21 cellular contexts compared by ENCODE assay signal in genomic region chr11:71371674-71372069, GRCh38.
"Had no signal": no experiment of that assay in that cellular context is flagged by ENCODE, and none has a peak within 500 bp of the region (broad histone marks: within the 10 kb centered on the region; RNA-seq: fewer than 3 reads in every experiment).

No MANE protein-coding gene starts in this region.

- H3K27me3 Mint-ChIP-seq: activated CD4-positive, alpha-beta memory T cell treated with anti-CD3 and anti-CD28 coated beads, Interleukin-2, amount 10 ng/mL, durations not matched to agents 7 days and 5 days had no signal

- H3K27ac Mint-ChIP-seq: activated CD4-positive, alpha-beta memory T cell treated with anti-CD3 and anti-CD28 coated beads, Interleukin-2, amount 10 ng/mL, durations not matched to agents 7 days and 5 days; activated CD4-positive, alpha-beta T cell treated with anti-CD3 and anti-CD28 coated beads for 36 hours; activated naive CD4-positive, alpha-beta T cell treated with anti-CD3 and anti-CD28 coated beads for 36 hours; activated naive CD8-positive, alpha-beta T cell; activated T-helper 17 cell treated with anti-CD3 and anti-CD28 coated beads, Interleukin-2, amount 50 U/mL, for 72 hours; T-cell had no signal

- H3K4me3 ChIP-seq: breast epithelium, MG63, SK-N-MC had no signal

- H3K27ac ChIP-seq: breast epithelium, SK-N-MC had no signal

- H3K9me3 Mint-ChIP-seq: activated CD4-positive, alpha-beta memory T cell treated with anti-CD3 and anti-CD28 coated beads, Interleukin-2, amount 10 ng/mL, durations not matched to agents 7 days and 5 days; activated T-helper 17 cell treated with anti-CD3 and anti-CD28 coated beads, Interleukin-2, amount 50 U/mL, for 72 hours had no signal

- H3K4me1 ChIP-seq: breast epithelium had no signal

- DNase-seq: activated CD4-positive, alpha-beta memory T cell treated with anti-CD3 and anti-CD28 coated beads, Interleukin-2, amount 10 ng/mL, durations not matched to agents 7 days and 5 days; activated CD4-positive, alpha-beta T cell treated with anti-CD3 and anti-CD28 coated beads for 36 hours; activated CD4-positive, alpha-beta T cell treated with anti-CD3 and anti-CD28 coated beads, Interleukin-2, amount 50 U/mL, for 1 hour; activated gamma-delta T cell; activated naive CD4-positive, alpha-beta T cell treated with anti-CD3 and anti-CD28 coated beads for 36 hours; activated T-cell treated with anti-CD3 and anti-CD28 coated beads for 4 hours; activated T-cell treated with anti-CD3 and anti-CD28 coated beads, Interleukin-2, amount 50 U/mL, for 48 hours; MG63; MV-4-11; NCI-H1417 treated with DMSO at 0.1 percent for 48 hours; NCI-H187; NCI-H2081; NCI-H510A treated with DMSO at 0.1 percent for 48 hours; T-cell; T-helper 2 cell; T1000 had no signal

- ATAC-seq: activated CD4-positive, alpha-beta T cell treated with anti-CD3 and anti-CD28 coated beads for 36 hours; activated T-helper 17 cell treated with anti-CD3 and anti-CD28 coated beads, Interleukin-2, amount 50 U/mL, for 72 hours; Right ventricle myocardium inferior; T-cell had no signal

- H3K27me3 ChIP-seq: MG63 had no signal

- H3K4me1 Mint-ChIP-seq: activated CD4-positive, alpha-beta memory T cell treated with anti-CD3 and anti-CD28 coated beads, Interleukin-2, amount 10 ng/mL, durations not matched to agents 7 days and 5 days; activated CD4-positive, alpha-beta T cell treated with anti-CD3 and anti-CD28 coated beads for 36 hours; activated T-helper 17 cell treated with anti-CD3 and anti-CD28 coated beads, Interleukin-2, amount 50 U/mL, for 72 hours had no signal

- H3K36me3 ChIP-seq: breast epithelium, MG63 had no signal

- H3K4me3 Mint-ChIP-seq: activated CD4-positive, alpha-beta memory T cell treated with anti-CD3 and anti-CD28 coated beads, Interleukin-2, amount 10 ng/mL, durations not matched to agents 7 days and 5 days; activated CD4-positive, alpha-beta T cell treated with anti-CD3 and anti-CD28 coated beads for 36 hours; activated naive CD4-positive, alpha-beta T cell treated with anti-CD3 and anti-CD28 coated beads for 36 hours; activated naive CD8-positive, alpha-beta T cell; activated T-helper 17 cell treated with anti-CD3 and anti-CD28 coated beads, Interleukin-2, amount 50 U/mL, for 72 hours; T-cell had no signal

- H3K9me3 ChIP-seq: breast epithelium, MG63 had no signal
